Comparison of ENCODE assay signal across 31 cellular contexts in genomic region chr13:107809125-107809524, GRCh38.
"Had no signal": no experiment of that assay in that cellular context is flagged by ENCODE, and none has a peak within 500 bp of the region (broad histone marks: within the 10 kb centered on the region; RNA-seq: fewer than 3 reads in every experiment).

No MANE protein-coding gene starts in this region.

- H3K4me3 Mint-ChIP-seq: activated CD4-positive, alpha-beta T cell treated with anti-CD3 and anti-CD28 coated beads, Interleukin-2, amount 10 ng/mL, durations not matched to agents 24 days and 14 days; activated CD8-positive, alpha-beta T cell treated with anti-CD3 and anti-CD28 coated beads for 36 hours; activated T-cell treated with anti-CD3 and anti-CD28 coated beads, Interleukin-2, amount 50 U/mL, for 24 hours; central memory CD8-positive, alpha-beta T cell had no signal

- H3K36me3 Mint-ChIP-seq: activated naive CD4-positive, alpha-beta T cell treated with anti-CD3 and anti-CD28 coated beads, Interleukin-2, amount 50 U/mL, for 72 hours had no signal

- H3K27me3 ChIP-seq: brain microvascular endothelial cell, cardiac muscle cell, MG63, Peyer's patch, SJCRH30 had no signal

- ATAC-seq: activated CD8-positive, alpha-beta T cell treated with anti-CD3 and anti-CD28 coated beads for 36 hours; activated naive CD4-positive, alpha-beta T cell treated with anti-CD3 and anti-CD28 coated beads, Interleukin-2, amount 50 U/mL, for 72 hours; PC-3 had no signal

- H3K27ac ChIP-seq: brain microvascular endothelial cell, cardiac muscle cell, Peyer's patch, SJCRH30, SK-N-MC had no signal

- H3K4me1 ChIP-seq: Peyer's patch, SJCRH30 had no signal

- H3K9me3 ChIP-seq: MG63, Peyer's patch, SJCRH30 had no signal

- H3K36me3 ChIP-seq: brain microvascular endothelial cell, cardiac muscle cell, MG63, Peyer's patch, SJCRH30 had no signal

- H3K27ac Mint-ChIP-seq: activated CD4-positive, alpha-beta T cell treated with anti-CD3 and anti-CD28 coated beads, Interleukin-2, amount 10 ng/mL, durations not matched to agents 24 days and 14 days; activated CD8-positive, alpha-beta T cell treated with anti-CD3 and anti-CD28 coated beads for 36 hours; activated naive CD4-positive, alpha-beta T cell treated with anti-CD3 and anti-CD28 coated beads, Interleukin-2, amount 50 U/mL, for 72 hours; activated T-cell treated with anti-CD3 and anti-CD28 coated beads, Interleukin-2, amount 50 U/mL, for 24 hours; activated T-helper 2 cell treated with anti-CD3 and anti-CD28 coated beads, Interferon-gamma antibody, Interleukin-2, Interleukin-4, amounts not matched to agents 10 μg/mL and 5 μg/mL and 100 μg/mL, durations not matched to agents 14 hours and 24 hours and 36 hours had no signal

- DNase-seq: activated CD4-positive, alpha-beta T cell treated with anti-CD3 and anti-CD28 coated beads, Interleukin-2, amount 10 ng/mL, durations not matched to agents 24 days and 14 days; activated CD4-positive, alpha-beta T cell treated with anti-CD3 and anti-CD28 coated beads, Interleukin-2, amount 50 U/mL, for 4 hours; activated CD8-positive, alpha-beta T cell treated with anti-CD3 and anti-CD28 coated beads for 36 hours; activated gamma-delta T cell; activated naive CD4-positive, alpha-beta T cell treated with Interleukin-2 at 50 U/mL for 16 hours; activated T-cell treated with anti-CD3 and anti-CD28 coated beads, Interleukin-2, amount 50 U/mL, for 24 hours; amniotic stem cell; aorta; brain microvascular endothelial cell; Kasumi-1; KG1; MG63; NCI-H1048; NCI-H1105 treated with DMSO at 0.1 percent for 48 hours; NCI-H1436; NCI-H1694; NCI-H1930; NCI-H2081 treated with DMSO at 0.1 percent for 48 hours; NCI-H345; NCI-H524 treated with DMSO at 0.1 percent for 48 hours; NK-92 treated with Interleukin-12 subunit alpha and Interleukin-12 subunit beta, amount 100 ng/mL, for 24 hours; PC-3; Peyer's patch; SHP77; SJCRH30; T1000 had no signal

- H3K9me3 Mint-ChIP-seq: activated CD4-positive, alpha-beta T cell treated with anti-CD3 and anti-CD28 coated beads, Interleukin-2, amount 10 ng/mL, durations not matched to agents 24 days and 14 days; activated CD8-positive, alpha-beta T cell treated with anti-CD3 and anti-CD28 coated beads for 36 hours; activated T-cell treated with anti-CD3 and anti-CD28 coated beads, Interleukin-2, amount 50 U/mL, for 24 hours; activated T-helper 2 cell treated with anti-CD3 and anti-CD28 coated beads, Interferon-gamma antibody, Interleukin-2, Interleukin-4, amounts not matched to agents 10 μg/mL and 5 μg/mL and 100 μg/mL, durations not matched to agents 14 hours and 24 hours and 36 hours had no signal

- H3K4me3 ChIP-seq: cardiac muscle cell, MG63, Peyer's patch, SJCRH30, SK-N-MC had no signal

- H3K27me3 Mint-ChIP-seq: activated CD4-positive, alpha-beta T cell treated with anti-CD3 and anti-CD28 coated beads, Interleukin-2, amount 10 ng/mL, durations not matched to agents 24 days and 14 days; activated CD8-positive, alpha-beta T cell treated with anti-CD3 and anti-CD28 coated beads for 36 hours; activated T-cell treated with anti-CD3 and anti-CD28 coated beads, Interleukin-2, amount 50 U/mL, for 24 hours; central memory CD8-positive, alpha-beta T cell had no signal

- H3K4me1 Mint-ChIP-seq: activated CD4-positive, alpha-beta T cell treated with anti-CD3 and anti-CD28 coated beads, Interleukin-2, amount 10 ng/mL, durations not matched to agents 24 days and 14 days; central memory CD8-positive, alpha-beta T cell had no signal
